Comparison of ENCODE assay signal across 2 cellular contexts in genomic region chr1:174007846-174008245, GRCh38.
TF ChIP-seq lines count a peak whose summit lies in the region.

No MANE protein-coding gene starts in this region.

TF ChIP-seq in SK-N-SH treated with all-trans-retinoic acid at 6 μM for 48 hours, 23 proteins besides CTCF, POLR2A, EP300 and RAD21:
- TF ChIP-seq CSRNP3 (CRISPR knock-in tag; IDR thresholded peaks at IDR 0.05) (no peak), SNAI2 (CRISPR knock-in tag; IDR thresholded peaks at IDR 0.05) (no peak), CSDC2 (CRISPR knock-in tag; IDR thresholded peaks at IDR 0.05) (no peak), GLIS3 (CRISPR knock-in tag; IDR thresholded peaks at IDR 0.05) (no peak), ESRRG (CRISPR knock-in tag; IDR thresholded peaks at IDR 0.05) (no peak), PATZ1 (CRISPR knock-in tag; IDR thresholded peaks at IDR 0.05; ENCODE audit: borderline replicate concordance) (no peak), ZNF70 (CRISPR knock-in tag; IDR thresholded peaks at IDR 0.05) (no peak), OSR1 (CRISPR knock-in tag; IDR thresholded peaks at IDR 0.05) (no peak), ZFP30 (CRISPR knock-in tag; IDR thresholded peaks at IDR 0.05) (no peak), POU6F1 (CRISPR knock-in tag; IDR thresholded peaks at IDR 0.05; ENCODE audit: borderline replicate concordance, low read depth) (no peak), TSHZ2 (CRISPR knock-in tag; IDR thresholded peaks at IDR 0.05) (no peak), PPARA (CRISPR knock-in tag; IDR thresholded peaks at IDR 0.05; ENCODE audit: borderline replicate concordance) (no peak), ZNF8 (CRISPR knock-in tag; IDR thresholded peaks at IDR 0.05) (no peak), ARNTL (CRISPR knock-in tag; IDR thresholded peaks at IDR 0.05; ENCODE audit: borderline replicate concordance, low read depth) (no peak), CREB5 (CRISPR knock-in tag; IDR thresholded peaks at IDR 0.05; ENCODE audit: low read depth) (no peak), ZFP3 (CRISPR knock-in tag; IDR thresholded peaks at IDR 0.05) (no peak), TOX (CRISPR knock-in tag; IDR thresholded peaks at IDR 0.05; ENCODE audit: borderline replicate concordance) (no peak), ISL1 (CRISPR knock-in tag; IDR thresholded peaks at IDR 0.05) (no peak), RARB (CRISPR knock-in tag; IDR thresholded peaks at IDR 0.05) (no peak), ZC3H10 (CRISPR knock-in tag; IDR thresholded peaks at IDR 0.05) (no peak)
TF ChIP-seq in SK-N-SH treated with all-trans-retinoic acid at 6 μM for 48 hours: peak in this region for 0.

TF ChIP-seq in SK-N-SH, 30 proteins besides CTCF, POLR2A, EP300 and RAD21:
- no peak for TF ChIP-seq USF2 (IDR thresholded peaks at IDR 0.05; ENCODE audit: borderline replicate concordance, low read depth, low read length)
- TF ChIP-seq RXRA (IDR thresholded peaks at IDR 0.05; ENCODE audit: borderline replicate concordance, low read depth), result no peak
- no peak for TF ChIP-seq JUND (IDR thresholded peaks at IDR 0.05)
- TF ChIP-seq TAF1 (IDR thresholded peaks at IDR 0.05; ENCODE audit: borderline replicate concordance, low read depth, low read length), result no peak
- no peak for TF ChIP-seq ZBTB33 (IDR thresholded peaks at IDR 0.05; ENCODE audit: borderline replicate concordance, low read depth)
- no peak for TF ChIP-seq NFIC (IDR thresholded peaks at IDR 0.05; ENCODE audit: borderline replicate concordance)
- no peak for TF ChIP-seq PBX3 (IDR thresholded peaks at IDR 0.05)
